Comparison of ENCODE assay signal across 39 cellular contexts in the genomic region with DNA sequence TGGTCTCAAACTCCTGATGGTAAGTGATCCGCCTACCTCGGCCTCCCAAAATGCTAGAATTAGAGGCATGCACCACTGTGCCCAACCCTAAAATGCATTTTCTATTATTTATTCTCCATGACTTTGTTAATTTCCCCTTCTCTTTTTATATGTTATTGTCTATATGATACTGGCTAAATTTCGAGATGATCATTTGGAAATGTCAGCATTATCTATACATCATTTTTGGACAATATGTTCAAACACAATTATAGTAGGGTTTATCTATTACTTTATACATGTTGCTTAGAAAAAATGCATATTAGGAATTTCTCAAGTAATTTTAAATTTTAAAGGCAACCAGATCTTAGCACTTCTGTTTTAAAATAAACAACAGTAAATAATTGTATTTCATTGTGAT.
"Had no signal": no experiment of that assay in that cellular context is flagged by ENCODE, and none has a peak within 500 bp of the region (broad histone marks: within the 10 kb centered on the region; RNA-seq: fewer than 3 reads in every experiment).

No MANE protein-coding gene starts in this region.

- DNase-seq: activated effector memory CD4-positive, alpha-beta T cell treated with anti-CD3 and anti-CD28 coated beads, Interleukin-2, amount 50 U/mL, for 16 hours; activated effector memory CD4-positive, alpha-beta T cell treated with Interleukin-2 at 50 U/mL for 16 hours; activated gamma-delta T cell; activated gamma-delta T cell treated with Interleukin-2 at 50 U/mL for 16 hours; activated naive CD4-positive, alpha-beta T cell; activated naive CD4-positive, alpha-beta T cell treated with anti-CD3 and anti-CD28 coated beads for 36 hours; activated naive CD4-positive, alpha-beta T cell treated with anti-CD3 and anti-CD28 coated beads, Interleukin-2, amount 10 ng/mL, durations not matched to agents 7 days and 5 days; activated naive CD4-positive, alpha-beta T cell treated with anti-CD3 and anti-CD28 coated beads, Interleukin-2, amount 50 U/mL, for 16 hours; activated naive CD4-positive, alpha-beta T cell treated with Interleukin-2 at 50 U/mL for 16 hours; activated naive CD8-positive, alpha-beta T cell treated with anti-CD3 and anti-CD28 coated beads for 36 hours; activated naive CD8-positive, alpha-beta T cell treated with anti-CD3 and anti-CD28 coated beads, Interleukin-2, amount 10 ng/mL, durations not matched to agents 7 days and 5 days; activated naive CD8-positive, alpha-beta T cell treated with anti-CD3 and anti-CD28 coated beads, Interleukin-2, amount 50 U/mL, for 24 hours; activated T-cell treated with anti-CD3 and anti-CD28 coated beads, Interleukin-2, amount 50 U/mL, for 4 hours; activated T-cell treated with anti-CD3 and anti-CD28 coated beads, Interleukin-2, amount 50 U/mL, for 48 hours; activated T-cell treated with anti-CD3 and anti-CD28 coated beads, Interleukin-2, amount 50 U/mL, for 72 hours; adrenal gland; amniotic stem cell; amygdala; anterior cingulate cortex; aorta; body of pancreas; brain microvascular endothelial cell; caudate nucleus; central memory CD4-positive, alpha-beta T cell; cerebellar nuclear complex had no signal

- H3K27ac Mint-ChIP-seq: activated naive CD4-positive, alpha-beta T cell treated with anti-CD3 and anti-CD28 coated beads for 36 hours; activated T-helper 17 cell treated with anti-CD3 and anti-CD28 coated beads, Interleukin-2, amount 50 U/mL, for 72 hours; brain had no signal

- H3K27ac ChIP-seq: adrenal gland, ascending aorta, body of pancreas, brain microvascular endothelial cell, breast epithelium, cardiac muscle cell had no signal

- H3K36me3 Mint-ChIP-seq: activated naive CD4-positive, alpha-beta T cell treated with anti-CD3 and anti-CD28 coated beads, Interleukin-2, amount 10 ng/mL, durations not matched to agents 7 days and 5 days; activated naive CD4-positive, alpha-beta T cell treated with anti-CD3 and anti-CD28 coated beads, Interleukin-2, amount 50 U/mL, for 24 hours; activated naive CD8-positive, alpha-beta T cell; activated naive CD8-positive, alpha-beta T cell treated with anti-CD3 and anti-CD28 coated beads, Interleukin-2, amount 10 ng/mL, durations not matched to agents 7 days and 5 days; brain had no signal

- H3K9me3 Mint-ChIP-seq: activated naive CD4-positive, alpha-beta T cell treated with anti-CD3 and anti-CD28 coated beads for 36 hours; activated naive CD4-positive, alpha-beta T cell treated with anti-CD3 and anti-CD28 coated beads, Interleukin-2, amount 10 ng/mL, durations not matched to agents 7 days and 5 days; activated naive CD4-positive, alpha-beta T cell treated with anti-CD3 and anti-CD28 coated beads, Interleukin-2, amount 50 U/mL, for 24 hours; activated T-cell treated with anti-CD3 and anti-CD28 coated beads, Interleukin-2, amount 50 U/mL, for 4 hours; activated T-helper 1 cell treated with anti-CD3 and anti-CD28 coated beads, Interleukin-12 subunit alpha, Interleukin-12 subunit beta, Interleukin-2, Interleukin-4 antibody, amounts not matched to agents 30 ng/mL and 10 ng/mL and 1 ng/mL, durations not matched to agents 14 hours and 24 hours and 36 hours; activated T-helper 17 cell treated with anti-CD3 and anti-CD28 coated beads, Interleukin-2, amount 50 U/mL, for 72 hours; activated T-helper 2 cell treated with anti-CD3 and anti-CD28 coated beads, Interferon-gamma antibody, Interleukin-2, Interleukin-4, amounts not matched to agents 10 μg/mL and 5 μg/mL and 100 μg/mL, durations not matched to agents 14 hours and 24 hours and 36 hours; brain; central memory CD8-positive, alpha-beta T cell had no signal

- ATAC-seq: activated naive CD4-positive, alpha-beta T cell treated with anti-CD3 and anti-CD28 coated beads, Interleukin-2, amount 50 U/mL, for 72 hours; activated naive CD8-positive, alpha-beta T cell treated with anti-CD3 and anti-CD28 coated beads, Interleukin-2, amount 50 U/mL, for 24 hours; activated T-cell treated with anti-CD3 and anti-CD28 coated beads, Interleukin-2, amount 50 U/mL, for 4 hours; activated T-cell treated with anti-CD3 and anti-CD28 coated beads, Interleukin-2, amount 50 U/mL, for 72 hours; activated T-helper 17 cell treated with anti-CD3 and anti-CD28 coated beads, Interleukin-2, amount 50 U/mL, for 72 hours; body of pancreas had no signal

- FAIRE-seq: astrocyte, bronchial epithelial cell, colon had no signal

- H3K36me3 ChIP-seq: adrenal gland, ascending aorta, brain microvascular endothelial cell, breast epithelium, cardiac muscle cell had no signal

- H3K27me3 ChIP-seq: ascending aorta, body of pancreas, brain microvascular endothelial cell, breast epithelium, cardiac muscle cell had no signal

- H3K4me1 Mint-ChIP-seq: activated T-helper 17 cell treated with anti-CD3 and anti-CD28 coated beads, Interleukin-2, amount 50 U/mL, for 72 hours had no signal

- H3K4me1 ChIP-seq: body of pancreas, breast epithelium had no signal

- H3K9me3 ChIP-seq: adrenal gland, ascending aorta, body of pancreas, breast epithelium had no signal

- H3K27me3 Mint-ChIP-seq: activated naive CD4-positive, alpha-beta T cell treated with anti-CD3 and anti-CD28 coated beads, Interleukin-2, amount 50 U/mL, for 24 hours; activated naive CD8-positive, alpha-beta T cell; activated naive CD8-positive, alpha-beta T cell treated with anti-CD3 and anti-CD28 coated beads for 36 hours; activated naive CD8-positive, alpha-beta T cell treated with anti-CD3 and anti-CD28 coated beads, Interleukin-2, amount 50 U/mL, for 24 hours had no signal

- H3K4me3 Mint-ChIP-seq: activated naive CD4-positive, alpha-beta T cell treated with anti-CD3 and anti-CD28 coated beads for 36 hours; activated naive CD4-positive, alpha-beta T cell treated with anti-CD3 and anti-CD28 coated beads, Interleukin-2, amount 10 ng/mL, durations not matched to agents 7 days and 5 days; activated naive CD4-positive, alpha-beta T cell treated with anti-CD3 and anti-CD28 coated beads, Interleukin-2, amount 50 U/mL, for 24 hours; activated naive CD8-positive, alpha-beta T cell treated with anti-CD3 and anti-CD28 coated beads for 36 hours; activated naive CD8-positive, alpha-beta T cell treated with anti-CD3 and anti-CD28 coated beads, Interleukin-2, amount 50 U/mL, for 24 hours; activated T-cell treated with anti-CD3 and anti-CD28 coated beads, Interleukin-2, amount 50 U/mL, for 4 hours; activated T-helper 1 cell treated with anti-CD3 and anti-CD28 coated beads, Interleukin-12 subunit alpha, Interleukin-12 subunit beta, Interleukin-2, Interleukin-4 antibody, amounts not matched to agents 30 ng/mL and 10 ng/mL and 1 ng/mL, durations not matched to agents 14 hours and 24 hours and 36 hours; activated T-helper 17 cell treated with anti-CD3 and anti-CD28 coated beads, Interleukin-2, amount 50 U/mL, for 72 hours; brain; central memory CD8-positive, alpha-beta T cell had no signal

- H3K4me3 ChIP-seq: adrenal gland, ascending aorta, body of pancreas, breast epithelium, cardiac muscle cell had no signal
